ENCODE assay signal across 8 cellular contexts in the genomic region with DNA sequence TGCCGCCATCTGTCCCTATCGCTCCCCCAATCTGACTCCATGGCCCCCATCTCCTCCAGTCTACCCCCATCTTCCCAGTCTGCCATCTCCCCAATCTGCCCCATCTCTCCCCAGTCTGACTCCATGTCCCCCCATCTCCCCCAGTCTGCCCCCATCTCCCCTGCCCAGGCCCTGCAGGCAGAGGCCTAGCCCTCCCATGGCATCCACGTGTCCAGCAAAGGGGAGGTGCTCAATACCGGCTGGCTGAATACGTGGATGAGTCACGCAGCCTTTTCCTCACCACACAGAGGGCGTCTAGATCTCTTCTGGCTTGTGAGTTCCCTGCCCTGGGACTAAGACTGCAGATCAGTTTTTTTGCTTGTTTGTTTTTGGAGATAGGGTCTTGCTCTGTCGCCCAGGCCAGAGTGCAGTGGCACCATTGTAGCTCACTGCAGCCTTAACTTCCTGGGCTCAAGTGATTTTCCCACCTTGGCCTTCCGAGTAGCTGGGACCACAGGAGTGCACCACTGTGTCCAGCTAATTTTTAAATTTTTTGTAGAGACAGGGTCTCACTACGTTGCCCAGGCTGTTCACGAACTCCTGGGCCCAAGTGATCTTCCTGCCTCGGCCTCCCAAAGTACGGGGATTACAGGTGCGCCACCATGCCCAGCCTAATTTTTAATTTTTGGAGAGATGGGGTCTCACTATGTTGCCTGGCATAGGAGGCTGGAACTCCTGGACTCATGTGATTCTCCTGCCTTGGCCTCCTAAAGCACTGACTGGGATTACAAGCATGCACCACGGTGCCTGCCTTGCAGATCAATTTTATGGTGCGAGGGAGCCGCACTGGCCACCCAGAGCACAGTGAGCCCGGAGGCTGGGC. TPM values are rescaled to one million over a fixed set of nuclear protein-coding genes. Genes with fewer than 3 reads are reported as not detected.
DNase-seq lines count a peak whose midpoint lies in the region; ATAC-seq, FAIRE-seq and TF ChIP-seq lines count a peak whose summit lies in the region.

No MANE protein-coding gene starts in this region.

- H4K20me1 ChIP-seq in SU-DHL-6 (ENCODE audit: low read depth, low read length) = no peaks in the 10 kb centered on the region

- peak overlapping the region; percentile 68 for H3K9ac ChIP-seq in SU-DHL-6 (ENCODE audit: low read length)

- H3K27ac ChIP-seq in SU-DHL-6 (ENCODE audit: low read depth, low read length) = peak overlapping the region; percentile 92
- peak overlapping the region; percentile 76 for H3K27ac ChIP-seq in cardiac muscle cell
- peak overlapping the region; percentile 84 to 91 (median 89) for H3K27ac ChIP-seq in pancreas

- H3K4me2 ChIP-seq in SU-DHL-6 (ENCODE audit: low read depth, low read length, poor library complexity, severe bottlenecking) = peak overlapping the region; percentile 66

- H3K27me3 ChIP-seq in SU-DHL-6 (ENCODE audit: low read length) (no peaks in the 10 kb centered on the region), cardiac muscle cell (no peaks in the 10 kb centered on the region), pancreas (no peaks in the 10 kb centered on the region)

- H3K36me3 ChIP-seq in SU-DHL-6 (ENCODE audit: low read length) (no peaks in the 10 kb centered on the region), cardiac muscle cell (no peaks in the 10 kb centered on the region), pancreas (no peaks in the 10 kb centered on the region)

- DNase-seq in ELR (ENCODE audit: low read depth) = peak; percentile 98
- DNase-seq in KBM-7 = peak; percentile 78
- DNase-seq in amniotic epithelial cell (ENCODE audit: low read depth) = peak; percentile 95
- DNase-seq in cardiac muscle cell (ENCODE audit: low read depth in 1 of 2, low spot score in 1 of 2) = peak; percentile 67 to 95
- peak; percentile 75 to 90 (median 87) for DNase-seq in pancreas
- no peak for DNase-seq in type B pancreatic cell (ENCODE audit: extremely low spot score, unreplicated experiment)
- DNase-seq in NK-92 treated with Interleukin-12 subunit alpha and Interleukin-12 subunit beta, amount 100 ng/mL, for 24 hours (lab: John Stamatoyannopoulos, UW) = no peak

- H3K4me1 ChIP-seq in cardiac muscle cell (ENCODE audit: low read depth) (peaks cover 6% of the 10 kb centered on the region), pancreas (peaks cover 6 to 21% (median 20%) of the 10 kb centered on the region in 3 donors)

- H3K4me3 ChIP-seq in SU-DHL-6 (ENCODE audit: insufficient read depth, low read length, poor library complexity, severe bottlenecking) (peak overlapping the region; percentile 52), cardiac muscle cell (peak overlapping the region; percentile 82), pancreas (peak overlapping the region in 2 of 4 donors; percentile 82 to 92)

- in situ Hi-C loops in KBM-7 (cut with MboI; ENCODE audit: low pct_unique_long_range_greater_than_20kb, low sequenced_read_pairs) = no loop called here

- H3K4me1 Mint-ChIP-seq in type B pancreatic cell (ENCODE audit: unreplicated experiment) = peaks cover 24% of the 10 kb centered on the region

- peak; percentile 73 for FAIRE-seq in pancreas (lab: Jason Lieb, UNC)

- peak overlapping the region; percentile 90 for H3K27ac Mint-ChIP-seq in type B pancreatic cell

- H3F3A ChIP-seq in SU-DHL-6 (ENCODE audit: insufficient read depth) = peaks cover 32% of the 10 kb centered on the region

- no peaks in the 10 kb centered on the region for H3K27me3 Mint-ChIP-seq in type B pancreatic cell

- intact Hi-C loops in pancreas (cut with DNase I) = no loop called here

- no peaks in the 10 kb centered on the region for H3K79me2 ChIP-seq in SU-DHL-6 (ENCODE audit: insufficient read depth, low read length)

- H2AFZ ChIP-seq in SU-DHL-6 (ENCODE audit: low read depth, low read length, severe bottlenecking) = peak overlapping the region; percentile 4

- H3K36me3 Mint-ChIP-seq in type B pancreatic cell = peaks cover under 1% of the 10 kb centered on the region

- ATAC-seq in pancreas = peak; percentile 70 to 86 (median 72)

- H3K9me2 ChIP-seq in SU-DHL-6 (replicated peaks; ENCODE audit: insufficient read depth, low read length) = no peaks in the 10 kb centered on the region

- H3K4me3 Mint-ChIP-seq in type B pancreatic cell = peak overlapping the region; percentile 84

- WGBS in pancreas, 2 donors = 60 to 63% methylated on average over 17 to 18 of the region's 18 CpGs

- TF ChIP-seq CTCF in SU-DHL-6 (IDR thresholded peaks at IDR 0.05; ENCODE audit: insufficient read depth, low read length, poor library complexity, severe bottlenecking) = no peak
- no peak for TF ChIP-seq CTCF in cardiac muscle cell (IDR thresholded peaks at IDR 0.05; ENCODE audit: low read depth, low read length)
- no peak for TF ChIP-seq CTCF in pancreas (IDR thresholded peaks at IDR 0.05)
- TF ChIP-seq CTCF in type B pancreatic cell (conservative IDR thresholded peaks at IDR 0.05) = no peak

- H3K9me3 Mint-ChIP-seq in type B pancreatic cell = no peaks in the 10 kb centered on the region

- H3K9me3 ChIP-seq in SU-DHL-6 (ENCODE audit: insufficient read depth, low read length) = no peaks in the 10 kb centered on the region
- no peaks in the 10 kb centered on the region for H3K9me3 ChIP-seq in cardiac muscle cell (ENCODE audit: low read depth)
- H3K9me3 ChIP-seq in pancreas = no peaks in the 10 kb centered on the region

RNA-seq across cellular contexts. Expression of gene GPR146, which starts 15.3 kb away (rescaled TPM):
- total RNA-seq in cardiac muscle cell (11.2 and 16.3 TPM in 2 replicates), pancreas (1 to 10 TPM; 3.4 to 5.3 (median 3.9) TPM), type B pancreatic cell (ENCODE audit: low replicate concordance) (1.2 TPM in 2 replicates)
- polyA plus RNA-seq in cardiac muscle cell (4.4 and 7.5 TPM in 2 replicates), pancreas (1 to 10 TPM; 5.4 to 6.5 TPM)

RNA-seq across cellular contexts. Expression of gene CYP2W1, which starts 46.0 kb away (rescaled TPM):
- total RNA-seq in cardiac muscle cell (3.4 TPM in 1 of 2 replicates, not detected in the other), pancreas (under 1 TPM in 5 of 6 donors, not detected in 1; 0.12 to 0.59 (median 0.32) TPM), type B pancreatic cell (ENCODE audit: low replicate concordance) (13.6 and 15.3 TPM in 2 replicates)
- polyA plus RNA-seq in cardiac muscle cell (0.10 TPM in 1 of 2 replicates, not detected in the other), pancreas (under 1 TPM; 0.54 to 0.76 TPM)

RNA-seq across cellular contexts. Expression of gene COX19, which starts 53.7 kb away (rescaled TPM):
- total RNA-seq in cardiac muscle cell (11.7 and 18.1 TPM in 2 replicates), pancreas (1 to 10 TPM; 4.2 to 8.6 (median 6.0) TPM), type B pancreatic cell (ENCODE audit: low replicate concordance) (14.8 and 15.4 TPM in 2 replicates)
- polyA plus RNA-seq in cardiac muscle cell (18.3 and 23.6 TPM in 2 replicates), pancreas (1 to 10 TPM; 7.5 to 9.1 TPM)

RNA-seq across cellular contexts. Expression of gene GPER1, which starts 58.9 kb away (rescaled TPM):
- total RNA-seq in cardiac muscle cell = 1.6 and 5.2 TPM in 2 replicates
- polyA plus RNA-seq in cardiac muscle cell = 1.7 and 3.4 TPM in 2 replicates
- 1 to 10 TPM in 2 of 6 donors, under 1 TPM in 4; 0.20 to 1.6 (median 0.65) TPM for total RNA-seq in pancreas
- 1 to 10 TPM; 1.7 to 3.5 TPM for polyA plus RNA-seq in pancreas
- total RNA-seq in type B pancreatic cell (ENCODE audit: low replicate concordance) = 2.5 and 5.0 TPM in 2 replicates

Comparison
In these comparisons a context has a peak if more than half of its experiments do, and no peak if none do; other contexts are left out.
1. DNase-seq: peak in ELR (single experiment), KBM-7 (single experiment), amniotic epithelial cell (single experiment), cardiac muscle cell (2 of 2) and pancreas (6 of 6); none in type B pancreatic cell (single experiment) and NK-92 treated with Interleukin-12 subunit alpha and Interleukin-12 subunit beta, amount 100 ng/mL, for 24 hours (single experiment).
2. Peak in every context shown above with its lines, with median percentiles within 50 percentile points of each other: H3K27ac ChIP-seq.